In genomic region chr6:133131621-133132020, GRCh38 we compare ENCODE assay signal across 1 cellular context.
TF ChIP-seq lines count a peak whose summit lies in the region.

No MANE protein-coding gene starts in this region.

TF ChIP-seq in HCT116, 20 proteins besides CTCF, POLR2A, EP300 and RAD21 (continued from another document):
- TF ChIP-seq REST (IDR thresholded peaks at IDR 0.05; ENCODE audit: low read depth) (no peak), ATF3 (IDR thresholded peaks at IDR 0.05) (no peak)
TF ChIP-seq in HCT116: peak in this region for 0.
